8 cellular contexts compared by ENCODE assay signal in genomic region chr5:140557965-140558364, GRCh38. TPM values are rescaled to one million over a fixed set of nuclear protein-coding genes. Genes with fewer than 3 reads are reported as not detected.
DNase-seq lines count a peak whose midpoint lies in the region; ATAC-seq, FAIRE-seq and TF ChIP-seq lines count a peak whose summit lies in the region.

No MANE protein-coding gene starts in this region.

- TF ChIP-seq CTCF in esophagus squamous epithelium (IDR thresholded peaks at IDR 0.05) (no peak), gastrocnemius medialis (IDR thresholded peaks at IDR 0.05 in 4 of 5, conservative IDR thresholded peaks at IDR 0.05 in 1 of 5) (no peak)

- H3K36me3 ChIP-seq in SJCRH30 (peaks cover 8% of the 10 kb centered on the region), esophagus squamous epithelium (peaks cover 0 to 48% (median 0%) of the 10 kb centered on the region in 3 donors), gastrocnemius medialis (peaks cover 0 to 10% of the 10 kb centered on the region in 2 donors)

- H3K4me1 ChIP-seq in SJCRH30 (peaks cover 9% of the 10 kb centered on the region), esophagus squamous epithelium (peaks cover 11 to 62% (median 28%) of the 10 kb centered on the region in 3 donors), gastrocnemius medialis (peaks cover 44 to 45% of the 10 kb centered on the region in 2 donors)

- peak overlapping the region; percentile 99; the same call in 1 of the 2 replicates for H3K4me3 ChIP-seq in GM08714 (ENCODE audit: low read length)
- H3K4me3 ChIP-seq in SJCRH30: peak overlapping the region; percentile 89
- H3K4me3 ChIP-seq in esophagus squamous epithelium: peak overlapping the region in 1 of 4 donors; percentile 74
- peak overlapping the region in 1 of 4 donors; percentile 94 for H3K4me3 ChIP-seq in gastrocnemius medialis

- H3K27ac ChIP-seq in SJCRH30 (peak overlapping the region; percentile 76), esophagus squamous epithelium (peak overlapping the region; percentile 89 to 96 (median 91)), gastrocnemius medialis (peak overlapping the region; percentile 88 to 97 (median 92))

- TF ChIP-seq POLR2A in esophagus squamous epithelium (IDR thresholded peaks at IDR 0.05) (no peak), gastrocnemius medialis (IDR thresholded peaks at IDR 0.05) (no peak), GM12892 (IDR thresholded peaks at IDR 0.05; ENCODE audit: low read depth, low read length) (no peak)

- in situ Hi-C loops in gastrocnemius medialis (cut with MboI; ENCODE audit: low sequenced_read_pairs in 4 of 4): loop anchor here in 1 of 4 donors (25.0 kb wide), 1 partner anchor 321 kb away; no protein-coding TSS in a partner anchor

- no peaks in the 10 kb centered on the region for H3K9me3 ChIP-seq in SJCRH30 (replicated peaks)
- no peaks in the 10 kb centered on the region for H3K9me3 ChIP-seq in esophagus squamous epithelium
- H3K9me3 ChIP-seq in gastrocnemius medialis: no peaks in the 10 kb centered on the region

- WGBS in esophagus squamous epithelium, 2 donors: 78 to 83% methylated on average over 3 of the region's 3 CpGs

- no peak for ATAC-seq in gastrocnemius medialis

- DNase-seq in SJCRH30: no peak
- DNase-seq in esophagus squamous epithelium (lab: John Stamatoyannopoulos, UW): no peak
- no peak for DNase-seq in gastrocnemius medialis
- no peak for DNase-seq in putamen (ENCODE audit: low spot score)
- DNase-seq in NCI-H2171 (lab: John Stamatoyannopoulos, UW): no peak
- DNase-seq in NCI-H2196 treated with DMSO at 0.1 percent for 48 hours (lab: John Stamatoyannopoulos, UW; ENCODE audit: unreplicated experiment): no peak
- no peak for DNase-seq in GM12892 (ENCODE audit: insufficient read length)

- no peak for FAIRE-seq in GM12892 (lab: Jason Lieb, UNC)

- no peaks in the 10 kb centered on the region for H3K27me3 ChIP-seq in SJCRH30
- H3K27me3 ChIP-seq in esophagus squamous epithelium: no peaks in the 10 kb centered on the region
- H3K27me3 ChIP-seq in gastrocnemius medialis: no peaks in the 10 kb centered on the region

- intact Hi-C loops in esophagus squamous epithelium (cut with DNase I): no loop called here
- intact Hi-C loops in gastrocnemius medialis (cut with DNase I; ENCODE audit: low total_unique reads): loop anchor here (10.0 kb wide), 1 partner anchor 313 kb away; no protein-coding TSS in a partner anchor

RNA-seq across cellular contexts. Expression of gene SRA1, which starts 0.7 kb away (rescaled TPM):
- 27.5 and 36.1 TPM in 2 replicates for total RNA-seq in SJCRH30 (2014; rRNA removed; shearing (Covaris generic))
- total RNA-seq in esophagus squamous epithelium (10 to 100 TPM; 17.4 to 22.3 (median 21.0) TPM), gastrocnemius medialis (10 to 100 TPM; 34.1 to 67.3 (median 40.6) TPM)
- 38.1 TPM for polyA plus RNA-seq in GM12892 (2012; ENCODE audit: missing spikeins)

RNA-seq across cellular contexts. Expression of gene APBB3, which starts 6.4 kb away (rescaled TPM):
- 10.2 and 16.9 TPM in 2 replicates for total RNA-seq in SJCRH30 (2014; rRNA removed; shearing (Covaris generic))
- total RNA-seq in esophagus squamous epithelium (10 to 100 TPM in 1 of 4 donors, 1 to 10 TPM in 3; 3.4 to 10.5 (median 6.5) TPM), gastrocnemius medialis (10 to 100 TPM in 2 of 4 donors, 1 to 10 TPM in 2; 4.1 to 12.5 (median 9.0) TPM)
- 25.9 TPM for polyA plus RNA-seq in GM12892 (2012; ENCODE audit: missing spikeins)

RNA-seq across cellular contexts. Expression of gene SLC35A4, which starts 6.7 kb away (rescaled TPM):
- total RNA-seq in SJCRH30 (2014; rRNA removed; shearing (Covaris generic)): 61.2 and 62.3 TPM in 2 replicates
- total RNA-seq in esophagus squamous epithelium: 10 to 100 TPM; 41.4 to 56.9 (median 52.6) TPM
- 100 to 1,000 TPM in 2 of 4 donors, 10 to 100 TPM in 2; 71.7 to 152 (median 114) TPM for total RNA-seq in gastrocnemius medialis
- polyA plus RNA-seq in GM12892 (2012; ENCODE audit: missing spikeins): 76.3 TPM

RNA-seq across cellular contexts. Expression of gene EIF4EBP3, which starts 10.5 kb away (rescaled TPM):
- total RNA-seq in SJCRH30 (2014; rRNA removed; shearing (Covaris generic)): 0.57 and 1.3 TPM in 2 replicates
- total RNA-seq in esophagus squamous epithelium: 10 to 100 TPM in 1 of 4 donors, 1 to 10 TPM in 3; 3.0 to 12.4 (median 6.2) TPM
- 100 to 1,000 TPM in 1 of 4 donors, 10 to 100 TPM in 3; 38.6 to 118 (median 51.8) TPM for total RNA-seq in gastrocnemius medialis
- polyA plus RNA-seq in GM12892 (2012; ENCODE audit: missing spikeins): 7.2 TPM
